Comparison of ENCODE assay signal across 15 cellular contexts in the genomic region with DNA sequence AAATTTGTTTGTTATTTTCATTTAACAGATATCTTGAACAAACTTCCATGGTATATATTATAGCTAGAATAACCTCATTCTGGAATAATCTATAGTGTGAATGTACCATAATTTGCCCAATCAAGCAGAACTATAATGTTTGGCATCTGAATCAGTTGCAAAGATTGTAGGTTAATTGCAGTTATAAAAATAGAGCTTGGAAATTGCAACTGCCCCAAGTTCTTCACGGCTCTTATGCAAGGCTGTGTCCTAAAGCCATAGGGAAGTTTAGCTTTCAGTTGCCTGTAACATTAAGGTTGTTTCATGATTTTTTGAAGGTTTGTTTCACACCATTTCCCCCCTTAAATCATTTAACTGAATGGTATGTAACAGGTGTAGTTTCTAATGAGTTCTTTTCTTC. TPM values are rescaled to one million over a fixed set of nuclear protein-coding genes. Genes with fewer than 3 reads are reported as not detected.
A peak's percentile ranks its signal among the peaks of the same experiment; 100 is the strongest.
DNase-seq lines count a peak whose midpoint lies in the region; ATAC-seq and TF ChIP-seq lines count a peak whose summit lies in the region.
"Had no signal": no experiment of that assay in that cellular context is flagged by ENCODE, and none has a peak within 500 bp of the region (broad histone marks: within the 10 kb centered on the region; RNA-seq: fewer than 3 reads in every experiment).

No MANE protein-coding gene starts in this region.

- DNase-seq in AML-193 (lab: John Stamatoyannopoulos, UW), result peak; percentile 10 to 35
- DNase-seq in DND-41, result no peak
- DNase-seq in SK-N-MC (ENCODE audit: low read depth, low spot score), result no peak
- no peak for DNase-seq in DMS 273 (lab: John Stamatoyannopoulos, UW; ENCODE audit: unreplicated experiment)
- DNase-seq in substantia nigra (lab: John Stamatoyannopoulos, UW), result no peak
- DNase-seq: CD8-positive, alpha-beta T cell; DMS 273 treated with DMSO at 0.1 percent for 48 hours; NCI-H1092 treated with DMSO at 0.1 percent for 48 hours; NCI-H1694; NCI-H345; NCI-H69; SJCRH30 had no signal

- H3K9ac ChIP-seq in DND-41 (ENCODE audit: low read depth, low read length) (no peak overlapping the region), SK-N-MC (ENCODE audit: insufficient read length) (no peak overlapping the region)

- no peaks in the 10 kb centered on the region for H3K27me3 ChIP-seq in DND-41 (ENCODE audit: insufficient read depth, low read length, poor library complexity)
- H3K27me3 ChIP-seq in neutrophil, result no peaks in the 10 kb centered on the region
- H3K27me3 ChIP-seq: SJCRH30 had no signal

- H2AFZ ChIP-seq in DND-41 (ENCODE audit: low read depth, low read length), result no peak overlapping the region
- H2AFZ ChIP-seq: GM23338 had no signal

- H3K27ac ChIP-seq in DND-41 (ENCODE audit: low read length) (0 out of 2 replicates have a peak overlapping the region, but pooled peaks have one; percentile 25), SK-N-MC (peak overlapping the region; percentile 85), neutrophil (peak overlapping the region; percentile 82), substantia nigra (ENCODE audit: low read depth, low read length, poor library complexity, severe bottlenecking) (no peak overlapping the region)
- H3K27ac ChIP-seq: SJCRH30 had no signal

- no peak for ATAC-seq in DND-41 (ENCODE audit: insufficient read depth, low read depth)
- no peak for ATAC-seq in esophagus mucosa
- ATAC-seq: CD8-positive, alpha-beta T cell; GM23338 had no signal

- H3K9me3 ChIP-seq in DND-41 (ENCODE audit: insufficient read depth, low read length, severe bottlenecking) (no peaks in the 10 kb centered on the region), SK-N-MC (ENCODE audit: low read depth, low read length) (no peaks in the 10 kb centered on the region), neutrophil (no peaks in the 10 kb centered on the region)
- H3K9me3 ChIP-seq: SJCRH30 had no signal

- no peak overlapping the region for H3K4me3 ChIP-seq in DND-41 (ENCODE audit: low read depth in 1 of 2, low read length in 2 of 2)
- H3K4me3 ChIP-seq in SK-N-MC, result no peak overlapping the region
- H3K4me3 ChIP-seq in neutrophil (ENCODE audit: low read depth in 1 of 2, low read length in 1 of 2), result peak overlapping the region; percentile 15 to 51
- H3K4me3 ChIP-seq: GM23338, SJCRH30 had no signal

- peaks cover 29% of the 10 kb centered on the region for H3K36me3 ChIP-seq in DND-41 (ENCODE audit: insufficient read depth, low read length)
- H3K36me3 ChIP-seq in SK-N-MC (ENCODE audit: insufficient read depth, low read length), result peaks cover 23% of the 10 kb centered on the region
- H3K36me3 ChIP-seq in neutrophil, result peaks cover 69% of the 10 kb centered on the region
- H3K36me3 ChIP-seq: SJCRH30 had no signal

- no peak for TF ChIP-seq CTCF in DND-41 (IDR thresholded peaks at IDR 0.05; ENCODE audit: borderline replicate concordance, extremely low read depth, low read length, poor library complexity, severe bottlenecking)
- no peak for TF ChIP-seq CTCF in neutrophil (IDR thresholded peaks at IDR 0.05)

- no peak overlapping the region for H3K4me2 ChIP-seq in DND-41 (ENCODE audit: insufficient read depth, low read length)
- H3K4me2 ChIP-seq: GM23338 had no signal

- no peaks in the 10 kb centered on the region for H4K20me1 ChIP-seq in DND-41 (ENCODE audit: insufficient read depth, low read length)

- H3K4me1 ChIP-seq in DND-41 (ENCODE audit: insufficient read depth, low read length), result peaks cover 25% of the 10 kb centered on the region
- H3K4me1 ChIP-seq in neutrophil (ENCODE audit: control insufficient read depth in 1 of 2, insufficient read depth in 1 of 2, low read depth in 1 of 2, low read length in 1 of 2), result peaks cover 66 to 74% of the 10 kb centered on the region in 2 experiments
- H3K4me1 ChIP-seq: SJCRH30 had no signal

- H3K79me2 ChIP-seq in DND-41 (ENCODE audit: insufficient read depth, low read length), result peaks cover 15% of the 10 kb centered on the region

RNA-seq across cellular contexts. Expression of gene NQO2, which starts 19.4 kb away (rescaled TPM):
- 31.6 TPM for total RNA-seq in esophagus mucosa

RNA-seq across cellular contexts. Expression of gene SERPINB6, which starts 47.7 kb away (rescaled TPM):
- 78.8 TPM for total RNA-seq in esophagus mucosa

RNA-seq across cellular contexts. Expression of gene RIPK1, which starts 49.2 kb away (rescaled TPM):
- total RNA-seq in esophagus mucosa, result 16.2 TPM

Comparison
In these comparisons a context has a peak if more than half of its experiments do, and no peak if none do; other contexts are left out.
1. DNase-seq: peak in AML-193 (2 of 2); none in DND-41 (single experiment), SK-N-MC (single experiment), DMS 273 (single experiment) and substantia nigra (0 of 49).
2. H3K4me3 ChIP-seq: peak in neutrophil (2 of 2); none in DND-41 (0 of 2) and SK-N-MC (single experiment).